ENCODE assay signal across 23 cellular contexts in genomic region chr12:133061954-133062353, GRCh38.
"Had no signal": no experiment of that assay in that cellular context is flagged by ENCODE, and none has a peak within 500 bp of the region (broad histone marks: within the 10 kb centered on the region; RNA-seq: fewer than 3 reads in every experiment).

No MANE protein-coding gene starts in this region.

- H3K27me3 ChIP-seq: esophagus squamous epithelium, neural progenitor cell, thyroid gland, vagina had no signal

- DNase-seq: dermis blood vessel endothelial cell; effector memory CD8-positive, alpha-beta T cell; esophagus squamous epithelium; left ventricle myocardium superior; naive thymus-derived CD4-positive, alpha-beta T cell; right cardiac atrium; stimulated activated CD4-positive, alpha-beta T cell treated with anti-CD3 and anti-CD28 coated beads, Interleukin-12 subunit alpha, Interleukin-12 subunit beta, amount 100 ng/mL, for 4 hours; stimulated activated CD4-positive, alpha-beta T cell treated with anti-CD3 and anti-CD28 coated beads, Interleukin-1b, Interleukin-23, amount 100 ng/mL, for 48 hours; stimulated activated CD4-positive, alpha-beta T cell treated with anti-CD3 and anti-CD28 coated beads, Interleukin-4, amount 100 ng/mL, for 1 hour; stimulated activated CD8-positive, alpha-beta memory T cell treated with anti-CD3 and anti-CD28 coated beads, Interleukin-4, amount 100 ng/mL, for 48 hours; stimulated activated naive CD4-positive, alpha-beta T cell; stimulated activated naive CD8-positive, alpha-beta T cell treated with anti-CD3 and anti-CD28 coated beads, Interleukin-15, amount 100 ng/mL, for 72 hours; thyroid gland; trophoblast cell had no signal

- H3K4me2 ChIP-seq: neural progenitor cell, smooth muscle cell had no signal

- H3K4me1 ChIP-seq: esophagus squamous epithelium, neural progenitor cell, parathyroid adenoma, prostate gland, thyroid gland, vagina had no signal

- H3K27ac Mint-ChIP-seq: effector memory CD8-positive, alpha-beta T cell; memory B cell; naive thymus-derived CD4-positive, alpha-beta T cell; nephron; neural progenitor cell; stimulated activated naive CD8-positive, alpha-beta T cell treated with anti-CD3 and anti-CD28 coated beads, Interleukin-15, amount 100 ng/mL, for 72 hours had no signal

- H3K9ac ChIP-seq: neural progenitor cell, parathyroid adenoma had no signal

- ATAC-seq: effector memory CD8-positive, alpha-beta T cell; left ventricle myocardium superior; naive thymus-derived CD4-positive, alpha-beta T cell; right cardiac atrium; stimulated activated naive CD8-positive, alpha-beta T cell treated with anti-CD3 and anti-CD28 coated beads, Interleukin-15, amount 100 ng/mL, for 72 hours had no signal

- H3K79me2 ChIP-seq: parathyroid adenoma had no signal

- H3K27me3 Mint-ChIP-seq: effector memory CD8-positive, alpha-beta T cell; memory B cell; naive thymus-derived CD4-positive, alpha-beta T cell; stimulated activated naive CD8-positive, alpha-beta T cell treated with anti-CD3 and anti-CD28 coated beads, Interleukin-15, amount 100 ng/mL, for 72 hours had no signal

- H2AFZ ChIP-seq: neural progenitor cell, parathyroid adenoma had no signal

- H3K4me3 ChIP-seq: esophagus squamous epithelium, lung, neural progenitor cell, prostate gland, smooth muscle cell, thyroid gland, vagina had no signal

- H3K4me3 Mint-ChIP-seq: effector memory CD8-positive, alpha-beta T cell; memory B cell; naive thymus-derived CD4-positive, alpha-beta T cell; nephron; neural progenitor cell; stimulated activated naive CD8-positive, alpha-beta T cell treated with anti-CD3 and anti-CD28 coated beads, Interleukin-15, amount 100 ng/mL, for 72 hours had no signal

- H3K27ac ChIP-seq: coronary artery, esophagus squamous epithelium, neural progenitor cell, parathyroid adenoma, prostate gland, thyroid gland, vagina had no signal

- H3K4me1 Mint-ChIP-seq: memory B cell; naive thymus-derived CD4-positive, alpha-beta T cell; nephron; neural progenitor cell; stimulated activated naive CD8-positive, alpha-beta T cell treated with anti-CD3 and anti-CD28 coated beads, Interleukin-15, amount 100 ng/mL, for 72 hours had no signal
